10 cellular contexts compared by ENCODE assay signal in genomic region chr20:39874049-39874893, GRCh38.
DNase-seq lines count a peak whose midpoint lies in the region; ATAC-seq and TF ChIP-seq lines count a peak whose summit lies in the region.
"Had no signal": no experiment of that assay in that cellular context is flagged by ENCODE, and none has a peak within 500 bp of the region (broad histone marks: within the 10 kb centered on the region; RNA-seq: fewer than 3 reads in every experiment).

No MANE protein-coding gene starts in this region.

- H3K27ac Mint-ChIP-seq in activated CD4-positive, alpha-beta memory T cell treated with anti-CD3 and anti-CD28 coated beads for 36 hours, result no peak overlapping the region
- H3K27ac Mint-ChIP-seq in CD8-positive, alpha-beta T cell, result no peak overlapping the region

- H3K36me3 ChIP-seq in cardiac muscle cell, result no peaks in the 10 kb centered on the region
- H3K36me3 ChIP-seq in CD8-positive, alpha-beta T cell (ENCODE audit: insufficient read depth, low read length), result no peaks in the 10 kb centered on the region

- DNase-seq in NCI-H2196 treated with DMSO at 0.1 percent for 48 hours (lab: John Stamatoyannopoulos, UW; ENCODE audit: unreplicated experiment), result peak; percentile 84
- DNase-seq in activated CD4-positive, alpha-beta memory T cell treated with anti-CD3 and anti-CD28 coated beads for 36 hours, result peak; percentile 45
- DNase-seq in cardiac muscle cell (ENCODE audit: low read depth in 1 of 2, low spot score in 1 of 2), result peak; percentile 81 to 92
- DNase-seq in retina, result peak; percentile 40
- no peak for DNase-seq in CD8-positive, alpha-beta T cell

- no peaks in the 10 kb centered on the region for H3K4me1 Mint-ChIP-seq in activated CD4-positive, alpha-beta memory T cell treated with anti-CD3 and anti-CD28 coated beads for 36 hours (ENCODE audit: low read depth)
- peaks cover 2% of the 10 kb centered on the region for H3K4me1 Mint-ChIP-seq in CD8-positive, alpha-beta T cell (ENCODE audit: low read depth)

- no peaks in the 10 kb centered on the region for H3K27me3 ChIP-seq in cardiac muscle cell
- no peaks in the 10 kb centered on the region for H3K27me3 ChIP-seq in CD8-positive, alpha-beta T cell (ENCODE audit: insufficient read depth, low read length)

- ATAC-seq in GM18861 (IDR thresholded peaks at IDR 0.05; ENCODE audit: unreplicated experiment) (peak; percentile 82), HG03095 (IDR thresholded peaks at IDR 0.05; ENCODE audit: unreplicated experiment) (peak; percentile 88)
- ATAC-seq in CD8-positive, alpha-beta T cell, result no peak

- CTCF ChIA-PET in activated CD4-positive, alpha-beta memory T cell treated with anti-CD3 and anti-CD28 coated beads for 36 hours (lab: Charles Lee), result interaction anchor here (0.8 kb wide), 1 partner anchor 9 kb away, joined by 4 read pairs; no protein-coding TSS in a partner anchor
- CTCF ChIA-PET in CD8-positive, alpha-beta T cell (lab: Charles Lee), result no interaction called here

- TF ChIP-seq CTCF in C4-2B (conservative IDR thresholded peaks at IDR 0.05) (peak; percentile 95), cardiac muscle cell (IDR thresholded peaks at IDR 0.05; ENCODE audit: low read depth, low read length) (peak; percentile 97)
- no peak for TF ChIP-seq CTCF in CD8-positive, alpha-beta T cell (IDR thresholded peaks at IDR 0.05)

- no peak overlapping the region for H3K4me3 ChIP-seq in cardiac muscle cell
- H3K4me3 ChIP-seq in CD8-positive, alpha-beta T cell (ENCODE audit: low read depth, low read length), result no peak overlapping the region
- H3K4me3 ChIP-seq: SK-N-MC, skin epidermis had no signal

- no peaks in the 10 kb centered on the region for H3K36me3 Mint-ChIP-seq in activated CD4-positive, alpha-beta memory T cell treated with anti-CD3 and anti-CD28 coated beads for 36 hours
- H3K36me3 Mint-ChIP-seq in CD8-positive, alpha-beta T cell, result no peaks in the 10 kb centered on the region

- H3K27me3 Mint-ChIP-seq in activated CD4-positive, alpha-beta memory T cell treated with anti-CD3 and anti-CD28 coated beads for 36 hours, result no peaks in the 10 kb centered on the region
- no peaks in the 10 kb centered on the region for H3K27me3 Mint-ChIP-seq in CD8-positive, alpha-beta T cell (ENCODE audit: low read depth)

- H3K9me3 ChIP-seq in cardiac muscle cell (ENCODE audit: low read depth), result no peaks in the 10 kb centered on the region
- H3K9me3 ChIP-seq in CD8-positive, alpha-beta T cell (ENCODE audit: low read length), result no peaks in the 10 kb centered on the region

- no peak overlapping the region for H3K4me3 Mint-ChIP-seq in activated CD4-positive, alpha-beta memory T cell treated with anti-CD3 and anti-CD28 coated beads for 36 hours
- no peak overlapping the region for H3K4me3 Mint-ChIP-seq in CD8-positive, alpha-beta T cell

- H3K4me1 ChIP-seq in cardiac muscle cell (ENCODE audit: low read depth), result peaks cover 29% of the 10 kb centered on the region
- no peaks in the 10 kb centered on the region for H3K4me1 ChIP-seq in CD8-positive, alpha-beta T cell (ENCODE audit: insufficient read depth, low read length)

- intact Hi-C loops in activated CD4-positive, alpha-beta memory T cell treated with anti-CD3 and anti-CD28 coated beads for 36 hours (cut with micrococcal nuclease), result loop anchor here (10.0 kb wide), 1 partner anchor 609 kb away; no protein-coding TSS in a partner anchor
- intact Hi-C loops in CD8-positive, alpha-beta T cell (cut with DNase I, micrococcal nuclease), result no loop called here

- H3K27ac ChIP-seq in C4-2B (no peak overlapping the region), cardiac muscle cell (no peak overlapping the region)
- no peak overlapping the region for H3K27ac ChIP-seq in CD8-positive, alpha-beta T cell (ENCODE audit: low read depth, low read length)
- H3K27ac ChIP-seq: SK-N-MC, skin epidermis had no signal

- POLR2A ChIA-PET in activated CD4-positive, alpha-beta memory T cell treated with anti-CD3 and anti-CD28 coated beads for 36 hours (lab: Charles Lee), result no interaction called here
- POLR2A ChIA-PET in CD8-positive, alpha-beta T cell (lab: Charles Lee), result no interaction called here

- H3K9me3 Mint-ChIP-seq in activated CD4-positive, alpha-beta memory T cell treated with anti-CD3 and anti-CD28 coated beads for 36 hours, result no peaks in the 10 kb centered on the region
- H3K9me3 Mint-ChIP-seq in CD8-positive, alpha-beta T cell, result no peaks in the 10 kb centered on the region

Comparison
In these comparisons a context has a peak if more than half of its experiments do, and no peak if none do; other contexts are left out.
1. DNase-seq: peak in NCI-H2196 treated with DMSO at 0.1 percent for 48 hours (single experiment), activated CD4-positive, alpha-beta memory T cell treated with anti-CD3 and anti-CD28 coated beads for 36 hours (single experiment), cardiac muscle cell (2 of 2) and retina (single experiment); none in CD8-positive, alpha-beta T cell (0 of 7).